In the genomic region with DNA sequence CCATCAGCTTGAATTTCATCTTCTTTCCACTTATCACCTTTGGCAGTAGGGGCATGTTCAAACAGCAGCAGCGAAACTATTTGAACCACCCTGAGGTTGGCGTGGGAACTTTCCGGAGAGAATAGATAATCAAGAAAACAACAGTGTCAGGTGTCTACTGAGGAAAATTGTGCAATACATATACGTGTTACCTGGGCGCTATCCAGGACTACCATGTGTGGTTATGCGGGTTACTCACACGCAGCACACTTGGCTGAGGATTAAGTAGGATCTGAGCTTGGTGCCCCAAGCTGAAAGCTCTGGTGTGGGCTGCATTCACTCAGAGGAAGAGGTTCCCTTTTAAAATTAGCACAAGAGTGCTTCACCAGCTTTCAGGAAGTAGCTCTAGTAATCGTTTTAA, we compare ENCODE assay signal across 11 cellular contexts. TPM values are rescaled to one million over a fixed set of nuclear protein-coding genes. Genes with fewer than 3 reads are reported as not detected.
DNase-seq lines count a peak whose midpoint lies in the region; ATAC-seq lines count a peak whose summit lies in the region.
"Had no signal": no experiment of that assay in that cellular context is flagged by ENCODE, and none has a peak within 500 bp of the region (broad histone marks: within the 10 kb centered on the region; RNA-seq: fewer than 3 reads in every experiment).

No MANE protein-coding gene starts in this region.

- H3K27me3 Mint-ChIP-seq in T-helper 17 cell, result peaks cover 4% of the 10 kb centered on the region

- DNase-seq in stimulated activated CD4-positive, alpha-beta T cell treated with anti-CD3 and anti-CD28 coated beads, Interleukin-1b, Interleukin-23, amount 100 ng/mL, for 48 hours, result peak; percentile 24
- no peak for DNase-seq in stimulated activated CD4-positive, alpha-beta T cell treated with anti-CD3 and anti-CD28 coated beads, Interleukin-12 subunit alpha, Interleukin-12 subunit beta, amount 100 ng/mL, for 4 hours
- DNase-seq in T-helper 17 cell (no peak), ureter (ENCODE audit: low spot score) (peak; percentile 64), NCI-H187 treated with DMSO at 0.1 percent for 48 hours (lab: John Stamatoyannopoulos, UW) (no peak)
- no peak for DNase-seq in activated CD8-positive, alpha-beta memory T cell treated with anti-CD3 and anti-CD28 coated beads for 24 hours
- DNase-seq: activated CD4-positive, CD25-positive, alpha-beta regulatory T cell treated with anti-CD3 and anti-CD28 coated beads, Interleukin-2, amount 50 U/mL, for 72 hours; nephron progenitor cell; thyroid gland had no signal

- H3K9me3 ChIP-seq in T-helper 17 cell (ENCODE audit: control insufficient read depth, low read length, poor library complexity, severe bottlenecking), result no peaks in the 10 kb centered on the region
- H3K9me3 ChIP-seq: thyroid gland had no signal

- peak; percentile 49 for ATAC-seq in T-helper 17 cell
- ATAC-seq in esophagus mucosa, result peak; percentile 100
- no peak for ATAC-seq in HG03354 (IDR thresholded peaks at IDR 0.05; ENCODE audit: poor library complexity, severe bottlenecking, unreplicated experiment)

- H3K4me3 Mint-ChIP-seq in T-helper 17 cell, result peak overlapping the region; percentile 19
- H3K4me3 Mint-ChIP-seq: nephron progenitor cell had no signal

- H3K36me3 Mint-ChIP-seq in T-helper 17 cell (ENCODE audit: low read depth), result peaks cover 2% of the 10 kb centered on the region

- H3K4me1 Mint-ChIP-seq in T-helper 17 cell, result peaks cover 8% of the 10 kb centered on the region
- H3K4me1 Mint-ChIP-seq: nephron progenitor cell had no signal

- H3K27ac Mint-ChIP-seq in T-helper 17 cell, result peak overlapping the region; percentile 64
- H3K27ac Mint-ChIP-seq: nephron progenitor cell had no signal

RNA-seq across cellular contexts. Expression of a gene that starts 8.8 kb away (rescaled TPM):
- total RNA-seq in T-helper 17 cell, result 10 to 100 TPM; 75.5 to 99.4 TPM
- 67.0 TPM for total RNA-seq in esophagus mucosa
- total RNA-seq in ureter, result 69.2 TPM

Comparison
In these comparisons a context has a peak if more than half of its experiments do, and no peak if none do; other contexts are left out.
1. DNase-seq: peak in stimulated activated CD4-positive, alpha-beta T cell treated with anti-CD3 and anti-CD28 coated beads, Interleukin-1b, Interleukin-23, amount 100 ng/mL, for 48 hours (single experiment) and ureter (single experiment); none in stimulated activated CD4-positive, alpha-beta T cell treated with anti-CD3 and anti-CD28 coated beads, Interleukin-12 subunit alpha, Interleukin-12 subunit beta, amount 100 ng/mL, for 4 hours (single experiment), T-helper 17 cell (0 of 3), activated CD8-positive, alpha-beta memory T cell treated with anti-CD3 and anti-CD28 coated beads for 24 hours (single experiment) and NCI-H187 treated with DMSO at 0.1 percent for 48 hours (single experiment).